2 cellular contexts compared by ENCODE assay signal in genomic region chr17:48559609-48560451, GRCh38.
A peak's percentile ranks its signal among the peaks of the same experiment; 100 is the strongest.
TF ChIP-seq lines count a peak whose summit lies in the region.

No MANE protein-coding gene starts in this region.

TF ChIP-seq in IMR-90, 13 proteins besides CTCF, POLR2A, EP300 and RAD21:
- TF ChIP-seq SMC3 (IDR thresholded peaks at IDR 0.05; ENCODE audit: low read depth, low read length) (no peak), CEBPB (IDR thresholded peaks at IDR 0.05; ENCODE audit: low read depth, low read length) (no peak), MAZ (IDR thresholded peaks at IDR 0.05; ENCODE audit: borderline replicate concordance, low read depth, low read length) (no peak), FOS (IDR thresholded peaks at IDR 0.05; ENCODE audit: low read depth, low read length) (no peak), ELK1 (IDR thresholded peaks at IDR 0.05; ENCODE audit: borderline replicate concordance, low read depth, low read length) (no peak)

TF ChIP-seq in H1, 55 proteins besides CTCF, POLR2A, EP300 and RAD21:
- TF ChIP-seq TBP (IDR thresholded peaks at IDR 0.05; ENCODE audit: low read depth, low read length) (no peak), EZH2 (IDR thresholded peaks at IDR 0.05; ENCODE audit: low read depth, low read length, severe bottlenecking) (peak; percentile 83), SUZ12 (IDR thresholded peaks at IDR 0.05; ENCODE audit: low read length) (peak; percentile 75), RNF2 (IDR thresholded peaks at IDR 0.05; ENCODE audit: borderline replicate concordance, low read depth, low read length, missing control alignments, poor library complexity, severe bottlenecking) (peak; percentile 60)
